Comparison of ENCODE assay signal across 11 cellular contexts in the genomic region with DNA sequence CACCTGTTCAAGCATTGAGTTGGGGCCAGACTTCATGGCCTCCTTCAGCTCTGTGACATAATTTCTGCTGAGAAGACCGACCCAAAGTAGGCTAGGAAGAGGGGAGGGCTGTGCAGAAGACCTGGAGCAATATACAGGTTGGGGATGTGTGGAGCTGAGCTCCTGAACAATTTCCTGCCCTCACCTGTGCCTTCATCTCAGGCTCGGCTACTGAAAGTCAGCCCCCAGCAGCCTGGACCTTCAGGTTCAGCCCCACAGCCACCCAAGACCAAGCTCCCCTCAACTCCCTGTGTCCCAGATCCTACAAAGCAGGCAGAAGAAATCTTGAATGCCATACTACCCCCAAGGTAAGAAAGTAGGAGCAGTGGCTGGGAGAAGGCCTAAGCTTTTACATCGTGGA. TPM values are rescaled to one million over a fixed set of nuclear protein-coding genes. Genes with fewer than 3 reads are reported as not detected.
A peak's percentile ranks its signal among the peaks of the same experiment; 100 is the strongest.
DNase-seq lines count a peak whose midpoint lies in the region; ATAC-seq and TF ChIP-seq lines count a peak whose summit lies in the region.
"Had no signal": no experiment of that assay in that cellular context is flagged by ENCODE, and none has a peak within 500 bp of the region (broad histone marks: within the 10 kb centered on the region; RNA-seq: fewer than 3 reads in every experiment).

No MANE protein-coding gene starts in this region.

- H3K9ac ChIP-seq in HUES48 (ENCODE audit: low read depth, low read length) = no peak overlapping the region
- no peak overlapping the region for H3K9ac ChIP-seq in skeletal muscle tissue (ENCODE audit: low read depth in 1 of 3, low read length in 3 of 3)

- peaks cover 3% of the 10 kb centered on the region for H3K36me3 ChIP-seq in HUES48 (ENCODE audit: control insufficient read depth, insufficient read depth, low read length)
- peaks cover 0 to under 1% (median 0%) of the 10 kb centered on the region in 4 donors for H3K36me3 ChIP-seq in right lobe of liver
- H3K36me3 ChIP-seq in skeletal muscle tissue (ENCODE audit: control insufficient read depth in 3 of 3, insufficient read depth in 3 of 3, low read length in 3 of 3) = peaks cover 2 to 4% (median 3%) of the 10 kb centered on the region in 3 donors

- H3K27me3 ChIP-seq in HUES48 (ENCODE audit: control insufficient read depth, insufficient read depth, low read length) (no peaks in the 10 kb centered on the region), right lobe of liver (no peaks in the 10 kb centered on the region), skeletal muscle tissue (ENCODE audit: control insufficient read depth in 3 of 3, insufficient read depth in 3 of 3, low read length in 3 of 3) (peaks cover 0 to 3% (median 0%) of the 10 kb centered on the region in 3 donors)

- H3K27ac ChIP-seq in HUES48 (ENCODE audit: low read depth, low read length) = no peak overlapping the region
- H3K27ac ChIP-seq in right lobe of liver = no peak overlapping the region
- H3K27ac ChIP-seq in skeletal muscle tissue (ENCODE audit: low read depth, low read length) = no peak overlapping the region
- H3K27ac ChIP-seq: RWPE1 had no signal

- H3K4me3 ChIP-seq in HUES48 (ENCODE audit: low read depth, low read length) (peak overlapping the region; percentile 53; the same call in 1 of the 2 replicates), right lobe of liver (peak overlapping the region; percentile 37 to 57 (median 48)), skeletal muscle tissue (ENCODE audit: low read length in 3 of 3) (peak overlapping the region; percentile 64 to 70 (median 68))

- no CpG with 5 or more reads among the region's 3 CpGs for WGBS in right lobe of liver (ENCODE audit: insufficient coverage, low coverage, low lambda C conversion rate, missing lambda C conversion rate)

- H3K9me3 ChIP-seq in HUES48 (ENCODE audit: control insufficient read depth, insufficient read depth, low read length) = no peaks in the 10 kb centered on the region; the same call in 1 of the 2 replicates
- no peaks in the 10 kb centered on the region for H3K9me3 ChIP-seq in right lobe of liver
- no peaks in the 10 kb centered on the region for H3K9me3 ChIP-seq in skeletal muscle tissue (ENCODE audit: control insufficient read depth in 3 of 3, low read length in 3 of 3)

- peak overlapping the region; percentile 75 for H3K4me3 Mint-ChIP-seq in chondrocyte (ENCODE audit: unreplicated experiment)

- H3K9me3 Mint-ChIP-seq in chondrocyte (ENCODE audit: low read depth) = no peaks in the 10 kb centered on the region

- CTCF ChIA-PET in HEK293T (lab: Yijun Ruan, JAX) = interaction anchor here (0.6 kb wide), 1 partner anchor 208 kb away, joined by 3 read pairs; no protein-coding TSS in a partner anchor

- TF ChIP-seq POLR2A in right lobe of liver (IDR thresholded peaks at IDR 0.05) = no peak

- peaks cover 7% of the 10 kb centered on the region for H3K36me3 Mint-ChIP-seq in chondrocyte (ENCODE audit: low read depth)

- POLR2A ChIA-PET in HEK293T (lab: Yijun Ruan, JAX) = interaction anchor here (1.0 kb wide), 1 partner anchor 133 kb away, joined by 3 read pairs; a partner anchor contains a TSS

- intact Hi-C loops in right lobe of liver (cut with DNase I) = no loop called here

- peaks cover 28% of the 10 kb centered on the region for H3K4me1 Mint-ChIP-seq in chondrocyte (ENCODE audit: low read depth)

- peak overlapping the region; percentile 59 for H3K27ac Mint-ChIP-seq in chondrocyte (ENCODE audit: unreplicated experiment)

- DNase-seq in chondrocyte (ENCODE audit: low spot score) = no peak
- DNase-seq in right lobe of liver = no peak
- no peak for DNase-seq in HEK293T (ENCODE audit: extremely low spot score)
- DNase-seq: activated effector memory CD4-positive, alpha-beta T cell treated with Interleukin-2 at 50 U/mL for 16 hours; NCI-H2107 had no signal

- H3K4me1 ChIP-seq in HUES48 (ENCODE audit: control insufficient read depth, insufficient read depth, low read length) (peaks cover 12% of the 10 kb centered on the region), right lobe of liver (peaks cover 0 to 18% (median 5%) of the 10 kb centered on the region in 4 donors), skeletal muscle tissue (ENCODE audit: control insufficient read depth in 3 of 3, insufficient read depth in 3 of 3, low read length in 3 of 3) (peaks cover 14 to 25% (median 20%) of the 10 kb centered on the region in 3 donors)

- no peak for TF ChIP-seq CTCF in chondrocyte (IDR thresholded peaks at IDR 0.05)
- no peak for TF ChIP-seq CTCF in right lobe of liver (IDR thresholded peaks at IDR 0.05)

- ATAC-seq in right lobe of liver (no peak), GM21825 (IDR thresholded peaks at IDR 0.05; ENCODE audit: unreplicated experiment) (no peak), HG03460 (IDR thresholded peaks at IDR 0.05; ENCODE audit: unreplicated experiment) (no peak), GM18498 (IDR thresholded peaks at IDR 0.05; ENCODE audit: unreplicated experiment) (no peak)

- no peaks in the 10 kb centered on the region for H3K27me3 Mint-ChIP-seq in chondrocyte (ENCODE audit: low read depth)

TF ChIP-seq in HEK293T, 16 proteins besides CTCF, POLR2A, EP300 and RAD21:
- TF ChIP-seq BHLHE40 (IDR thresholded peaks at IDR 0.05; ENCODE audit: borderline replicate concordance) (no peak), TARDBP (IDR thresholded peaks at IDR 0.05) (no peak), ELF4 (IDR thresholded peaks at IDR 0.05) (no peak), HDGF (IDR thresholded peaks at IDR 0.05; ENCODE audit: borderline replicate concordance) (no peak), ARNT (IDR thresholded peaks at IDR 0.05) (no peak), CTBP1 (IDR thresholded peaks at IDR 0.05; ENCODE audit: borderline replicate concordance) (no peak), ZNF384 (IDR thresholded peaks at IDR 0.05) (no peak), LEF1 (IDR thresholded peaks at IDR 0.05; ENCODE audit: borderline replicate concordance) (no peak), L3MBTL2 (conservative IDR thresholded peaks at IDR 0.05) (no peak), FOXM1 (IDR thresholded peaks at IDR 0.05; ENCODE audit: borderline replicate concordance) (no peak), FOXK2 (IDR thresholded peaks at IDR 0.05) (no peak), SUZ12 (IDR thresholded peaks at IDR 0.05) (no peak), FOXA1 (IDR thresholded peaks at IDR 0.05) (no peak), SP1 (IDR thresholded peaks at IDR 0.05) (no peak), NFRKB (IDR thresholded peaks at IDR 0.05) (no peak)
- TF ChIP-seq, protein P1, sequence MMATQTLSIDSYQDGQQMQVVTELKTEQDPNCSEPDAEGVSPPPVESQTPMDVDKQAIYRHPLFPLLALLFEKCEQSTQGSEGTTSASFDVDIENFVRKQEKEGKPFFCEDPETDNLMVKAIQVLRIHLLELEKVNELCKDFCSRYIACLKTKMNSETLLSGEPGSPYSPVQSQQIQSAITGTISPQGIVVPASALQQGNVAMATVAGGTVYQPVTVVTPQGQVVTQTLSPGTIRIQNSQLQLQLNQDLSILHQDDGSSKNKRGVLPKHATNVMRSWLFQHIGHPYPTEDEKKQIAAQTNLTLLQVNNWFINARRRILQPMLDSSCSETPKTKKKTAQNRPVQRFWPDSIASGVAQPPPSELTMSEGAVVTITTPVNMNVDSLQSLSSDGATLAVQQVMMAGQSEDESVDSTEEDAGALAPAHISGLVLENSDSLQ (IDR thresholded peaks at IDR 0.05) = no peak

RNA-seq across cellular contexts. Expression of gene DNALI1, which starts 0.7 kb away (rescaled TPM):
- 3.5 to 5.7 TPM (median 3.9 TPM) in 3 replicates for total RNA-seq in chondrocyte
- total RNA-seq in right lobe of liver = 10 to 100 TPM in 1 of 6 experiments, 1 to 10 TPM in 5; 4.1 to 13.6 (median 7.3) TPM
- 1.0 TPM for total RNA-seq in skeletal muscle tissue

RNA-seq across cellular contexts. Expression of gene SNIP1, which starts 3.3 kb away (rescaled TPM):
- total RNA-seq in chondrocyte = 15.1 to 17.5 TPM (median 15.6 TPM) in 3 replicates
- total RNA-seq in right lobe of liver = 10 to 100 TPM in 2 of 6 experiments, 1 to 10 TPM in 4; 6.2 to 10.6 (median 8.8) TPM
- total RNA-seq in skeletal muscle tissue = 12.5 TPM

RNA-seq across cellular contexts. Expression of gene GNL2, which starts 38.3 kb away (rescaled TPM):
- total RNA-seq in chondrocyte = 47.6 to 57.4 TPM (median 48.5 TPM) in 3 replicates
- total RNA-seq in right lobe of liver = 10 to 100 TPM; 10.4 to 29.0 (median 19.9) TPM
- total RNA-seq in skeletal muscle tissue = 39.7 TPM

RNA-seq across cellular contexts. Expression of gene MEAF6, which starts 42.8 kb away (rescaled TPM):
- total RNA-seq in chondrocyte = 47.4 to 52.8 TPM (median 48.7 TPM) in 3 replicates
- 10 to 100 TPM; 12.9 to 55.9 (median 32.8) TPM for total RNA-seq in right lobe of liver
- total RNA-seq in skeletal muscle tissue = 36.5 TPM
